1 cellular context compared by ENCODE assay signal in the genomic region with DNA sequence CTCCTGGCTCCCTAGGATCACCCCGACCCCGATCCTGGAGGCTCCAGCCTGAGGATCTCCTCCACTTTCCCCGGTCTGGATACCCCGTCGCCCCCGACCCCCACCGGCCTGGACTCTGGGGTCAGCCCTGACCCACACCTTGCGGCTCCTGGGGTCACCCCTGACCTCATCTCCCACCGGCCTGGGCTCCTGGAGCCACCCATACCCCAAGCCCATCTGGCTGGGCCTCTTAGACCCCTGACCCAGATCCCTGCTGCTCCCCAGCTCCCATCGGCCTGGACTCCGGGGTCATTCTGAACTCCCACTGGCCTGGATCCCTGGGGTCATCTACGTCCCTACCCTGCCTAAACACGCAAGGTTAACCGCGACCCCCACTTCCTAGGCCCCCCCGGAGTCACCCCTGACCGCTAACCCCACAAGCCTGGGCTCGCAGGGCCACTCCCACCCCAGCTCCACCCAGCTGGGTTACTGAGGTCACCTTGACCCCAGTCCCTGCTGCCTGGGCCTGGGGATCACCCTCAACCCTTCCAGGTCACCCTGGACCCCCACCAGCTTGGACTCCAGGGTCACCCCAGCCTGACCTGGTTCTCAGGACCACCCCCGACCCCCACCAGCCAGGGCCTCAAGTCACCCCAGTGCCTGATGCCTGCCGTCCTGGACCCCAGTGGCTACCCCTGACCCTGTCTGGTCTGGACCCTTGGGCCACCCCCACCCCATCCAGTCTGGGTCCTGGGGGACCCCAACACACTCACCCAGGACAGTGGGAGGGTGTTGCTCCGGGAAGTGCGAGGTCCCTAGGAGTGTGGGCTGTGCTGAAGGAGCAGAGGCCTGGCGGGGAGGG.
TF ChIP-seq lines count a peak whose summit lies in the region.

No MANE protein-coding gene starts in this region.

TF ChIP-seq in HepG2, 621 proteins besides CTCF, POLR2A, EP300 and RAD21 (continued from another document and continues in another):
- peak; percentile 64; the same call in 1 of the 2 replicates for TF ChIP-seq TFAP4 (IDR thresholded peaks at IDR 0.05; ENCODE audit: borderline replicate concordance, low read depth)
- no peak for TF ChIP-seq SRSF4 (IDR thresholded peaks at IDR 0.05; ENCODE audit: low read depth, low read length, poor library complexity, severe bottlenecking)
- TF ChIP-seq ATF1 (CRISPR knock-in tag; IDR thresholded peaks at IDR 0.05), result no peak
- peak; percentile 45; the same call in 1 of the 2 replicates for TF ChIP-seq SAP130 (CRISPR knock-in tag; IDR thresholded peaks at IDR 0.05; ENCODE audit: low read depth)
- TF ChIP-seq ATF7 (IDR thresholded peaks at IDR 0.05), result no peak
- TF ChIP-seq ATF7 (CRISPR knock-in tag; IDR thresholded peaks at IDR 0.05), result no peak
- TF ChIP-seq MEIS1 (CRISPR knock-in tag; IDR thresholded peaks at IDR 0.05; ENCODE audit: borderline replicate concordance), result no peak
- TF ChIP-seq SALL1 (CRISPR knock-in tag; IDR thresholded peaks at IDR 0.05), result 0 out of 2 replicates have a peak, but pooled peaks have one; percentile 26
- no peak for TF ChIP-seq ZNF24 (IDR thresholded peaks at IDR 0.05)
- TF ChIP-seq HHEX (CRISPR knock-in tag; IDR thresholded peaks at IDR 0.05), result no peak
- TF ChIP-seq IKZF1 (IDR thresholded peaks at IDR 0.05), result no peak
- TF ChIP-seq ESRRA (CRISPR knock-in tag; IDR thresholded peaks at IDR 0.05; ENCODE audit: low read depth), result peak; percentile 93
- TF ChIP-seq, protein P1, sequence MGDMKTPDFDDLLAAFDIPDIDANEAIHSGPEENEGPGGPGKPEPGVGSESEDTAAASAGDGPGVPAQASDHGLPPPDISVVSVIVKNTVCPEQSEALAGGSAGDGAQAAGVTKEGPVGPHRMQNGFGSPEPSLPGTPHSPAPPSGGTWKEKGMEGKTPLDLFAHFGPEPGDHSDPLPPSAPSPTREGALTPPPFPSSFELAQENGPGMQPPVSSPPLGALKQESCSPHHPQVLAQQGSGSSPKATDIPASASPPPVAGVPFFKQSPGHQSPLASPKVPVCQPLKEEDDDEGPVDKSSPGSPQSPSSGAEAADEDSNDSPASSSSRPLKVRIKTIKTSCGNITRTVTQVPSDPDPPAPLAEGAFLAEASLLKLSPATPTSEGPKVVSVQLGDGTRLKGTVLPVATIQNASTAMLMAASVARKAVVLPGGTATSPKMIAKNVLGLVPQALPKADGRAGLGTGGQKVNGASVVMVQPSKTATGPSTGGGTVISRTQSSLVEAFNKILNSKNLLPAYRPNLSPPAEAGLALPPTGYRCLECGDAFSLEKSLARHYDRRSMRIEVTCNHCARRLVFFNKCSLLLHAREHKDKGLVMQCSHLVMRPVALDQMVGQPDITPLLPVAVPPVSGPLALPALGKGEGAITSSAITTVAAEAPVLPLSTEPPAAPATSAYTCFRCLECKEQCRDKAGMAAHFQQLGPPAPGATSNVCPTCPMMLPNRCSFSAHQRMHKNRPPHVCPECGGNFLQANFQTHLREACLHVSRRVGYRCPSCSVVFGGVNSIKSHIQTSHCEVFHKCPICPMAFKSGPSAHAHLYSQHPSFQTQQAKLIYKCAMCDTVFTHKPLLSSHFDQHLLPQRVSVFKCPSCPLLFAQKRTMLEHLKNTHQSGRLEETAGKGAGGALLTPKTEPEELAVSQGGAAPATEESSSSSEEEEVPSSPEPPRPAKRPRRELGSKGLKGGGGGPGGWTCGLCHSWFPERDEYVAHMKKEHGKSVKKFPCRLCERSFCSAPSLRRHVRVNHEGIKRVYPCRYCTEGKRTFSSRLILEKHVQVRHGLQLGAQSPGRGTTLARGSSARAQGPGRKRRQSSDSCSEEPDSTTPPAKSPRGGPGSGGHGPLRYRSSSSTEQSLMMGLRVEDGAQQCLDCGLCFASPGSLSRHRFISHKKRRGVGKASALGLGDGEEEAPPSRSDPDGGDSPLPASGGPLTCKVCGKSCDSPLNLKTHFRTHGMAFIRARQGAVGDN (CRISPR knock-in tag; IDR thresholded peaks at IDR 0.05), result peak; percentile 86
- TF ChIP-seq JUN (CRISPR knock-in tag; IDR thresholded peaks at IDR 0.05), result no peak
- TF ChIP-seq PHF5A (CRISPR knock-in tag; IDR thresholded peaks at IDR 0.05; ENCODE audit: low read depth, unreplicated experiment), result no peak
- TF ChIP-seq, protein P2, sequence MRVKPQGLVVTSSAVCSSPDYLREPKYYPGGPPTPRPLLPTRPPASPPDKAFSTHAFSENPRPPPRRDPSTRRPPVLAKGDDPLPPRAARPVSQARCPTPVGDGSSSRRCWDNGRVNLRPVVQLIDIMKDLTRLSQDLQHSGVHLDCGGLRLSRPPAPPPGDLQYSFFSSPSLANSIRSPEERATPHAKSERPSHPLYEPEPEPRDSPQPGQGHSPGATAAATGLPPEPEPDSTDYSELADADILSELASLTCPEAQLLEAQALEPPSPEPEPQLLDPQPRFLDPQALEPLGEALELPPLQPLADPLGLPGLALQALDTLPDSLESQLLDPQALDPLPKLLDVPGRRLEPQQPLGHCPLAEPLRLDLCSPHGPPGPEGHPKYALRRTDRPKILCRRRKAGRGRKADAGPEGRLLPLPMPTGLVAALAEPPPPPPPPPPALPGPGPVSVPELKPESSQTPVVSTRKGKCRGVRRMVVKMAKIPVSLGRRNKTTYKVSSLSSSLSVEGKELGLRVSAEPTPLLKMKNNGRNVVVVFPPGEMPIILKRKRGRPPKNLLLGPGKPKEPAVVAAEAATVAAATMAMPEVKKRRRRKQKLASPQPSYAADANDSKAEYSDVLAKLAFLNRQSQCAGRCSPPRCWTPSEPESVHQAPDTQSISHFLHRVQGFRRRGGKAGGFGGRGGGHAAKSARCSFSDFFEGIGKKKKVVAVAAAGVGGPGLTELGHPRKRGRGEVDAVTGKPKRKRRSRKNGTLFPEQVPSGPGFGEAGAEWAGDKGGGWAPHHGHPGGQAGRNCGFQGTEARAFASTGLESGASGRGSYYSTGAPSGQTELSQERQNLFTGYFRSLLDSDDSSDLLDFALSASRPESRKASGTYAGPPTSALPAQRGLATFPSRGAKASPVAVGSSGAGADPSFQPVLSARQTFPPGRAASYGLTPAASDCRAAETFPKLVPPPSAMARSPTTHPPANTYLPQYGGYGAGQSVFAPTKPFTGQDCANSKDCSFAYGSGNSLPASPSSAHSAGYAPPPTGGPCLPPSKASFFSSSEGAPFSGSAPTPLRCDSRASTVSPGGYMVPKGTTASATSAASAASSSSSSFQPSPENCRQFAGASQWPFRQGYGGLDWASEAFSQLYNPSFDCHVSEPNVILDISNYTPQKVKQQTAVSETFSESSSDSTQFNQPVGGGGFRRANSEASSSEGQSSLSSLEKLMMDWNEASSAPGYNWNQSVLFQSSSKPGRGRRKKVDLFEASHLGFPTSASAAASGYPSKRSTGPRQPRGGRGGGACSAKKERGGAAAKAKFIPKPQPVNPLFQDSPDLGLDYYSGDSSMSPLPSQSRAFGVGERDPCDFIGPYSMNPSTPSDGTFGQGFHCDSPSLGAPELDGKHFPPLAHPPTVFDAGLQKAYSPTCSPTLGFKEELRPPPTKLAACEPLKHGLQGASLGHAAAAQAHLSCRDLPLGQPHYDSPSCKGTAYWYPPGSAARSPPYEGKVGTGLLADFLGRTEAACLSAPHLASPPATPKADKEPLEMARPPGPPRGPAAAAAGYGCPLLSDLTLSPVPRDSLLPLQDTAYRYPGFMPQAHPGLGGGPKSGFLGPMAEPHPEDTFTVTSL (CRISPR knock-in tag; IDR thresholded peaks at IDR 0.05; ENCODE audit: borderline replicate concordance), result no peak
- TF ChIP-seq, protein P3, sequence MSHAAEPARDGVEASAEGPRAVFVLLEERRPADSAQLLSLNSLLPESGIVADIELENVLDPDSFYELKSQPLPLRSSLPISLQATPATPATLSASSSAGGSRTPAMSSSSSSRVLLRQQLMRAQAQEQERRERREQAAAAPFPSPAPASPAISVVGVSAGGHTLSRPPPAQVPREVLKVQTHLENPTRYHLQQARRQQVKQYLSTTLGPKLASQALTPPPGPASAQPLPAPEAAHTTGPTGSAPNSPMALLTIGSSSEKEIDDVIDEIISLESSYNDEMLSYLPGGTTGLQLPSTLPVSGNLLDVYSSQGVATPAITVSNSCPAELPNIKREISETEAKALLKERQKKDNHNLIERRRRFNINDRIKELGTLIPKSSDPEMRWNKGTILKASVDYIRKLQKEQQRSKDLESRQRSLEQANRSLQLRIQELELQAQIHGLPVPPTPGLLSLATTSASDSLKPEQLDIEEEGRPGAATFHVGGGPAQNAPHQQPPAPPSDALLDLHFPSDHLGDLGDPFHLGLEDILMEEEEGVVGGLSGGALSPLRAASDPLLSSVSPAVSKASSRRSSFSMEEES (CRISPR knock-in tag; IDR thresholded peaks at IDR 0.05), result no peak
- TF ChIP-seq ZNF782 (CRISPR knock-in tag; IDR thresholded peaks at IDR 0.05; ENCODE audit: borderline replicate concordance), result no peak
- TF ChIP-seq CHD2 (IDR thresholded peaks at IDR 0.05; ENCODE audit: low read depth, low read length), result no peak
- TF ChIP-seq PPARG (CRISPR knock-in tag; conservative IDR thresholded peaks at IDR 0.05), result no peak; the same call in 1 of the 2 replicates
- peak; percentile 61; the same call in 1 of the 2 replicates for TF ChIP-seq DNMT1 (CRISPR knock-in tag; IDR thresholded peaks at IDR 0.05)
- TF ChIP-seq BRCA1 (CRISPR knock-in tag; IDR thresholded peaks at IDR 0.05), result no peak
- TF ChIP-seq ETV6 (CRISPR knock-in tag; conservative IDR thresholded peaks at IDR 0.05), result no peak
- no peak for TF ChIP-seq SNAPC4 (CRISPR knock-in tag; IDR thresholded peaks at IDR 0.05)
- peak; percentile 29; the same call in 1 of the 2 replicates for TF ChIP-seq ZNF543 (CRISPR knock-in tag; IDR thresholded peaks at IDR 0.05)
- TF ChIP-seq ZBTB20 (CRISPR knock-in tag; IDR thresholded peaks at IDR 0.05; ENCODE audit: borderline replicate concordance, low read depth), result peak; percentile 26; the same call in 1 of the 2 replicates
- 0 out of 2 replicates have a peak, but pooled peaks have one; percentile 49 for TF ChIP-seq MTA1 (CRISPR knock-in tag; IDR thresholded peaks at IDR 0.05; ENCODE audit: borderline replicate concordance)
- no peak for TF ChIP-seq SOX6 (IDR thresholded peaks at IDR 0.05)
- TF ChIP-seq SOX6 (CRISPR knock-in tag; IDR thresholded peaks at IDR 0.05), result no peak
- TF ChIP-seq RFXAP (CRISPR knock-in tag; IDR thresholded peaks at IDR 0.05; ENCODE audit: borderline replicate concordance), result no peak
- TF ChIP-seq SKI (IDR thresholded peaks at IDR 0.05; ENCODE audit: partially characterized antibody), result no peak
- TF ChIP-seq ZKSCAN1 (IDR thresholded peaks at IDR 0.05; ENCODE audit: low read length), result no peak
- TF ChIP-seq ZNF737 (CRISPR knock-in tag; IDR thresholded peaks at IDR 0.05; ENCODE audit: borderline replicate concordance), result no peak
- no peak for TF ChIP-seq ZNF678 (CRISPR knock-in tag; IDR thresholded peaks at IDR 0.05)
- TF ChIP-seq ZNF331 (CRISPR knock-in tag; IDR thresholded peaks at IDR 0.05), result no peak
